14 cellular contexts compared by ENCODE assay signal in genomic region chr12:29639893-29640495, GRCh38.
DNase-seq lines count a peak whose midpoint lies in the region; ATAC-seq and TF ChIP-seq lines count a peak whose summit lies in the region.
"Had no signal": no experiment of that assay in that cellular context is flagged by ENCODE, and none has a peak within 500 bp of the region (broad histone marks: within the 10 kb centered on the region; RNA-seq: fewer than 3 reads in every experiment).

No MANE protein-coding gene starts in this region.

- no peak overlapping the region for H2AFZ ChIP-seq in IMR-90 (replicated peaks; ENCODE audit: low read length, poor library complexity)

- H3K9me3 ChIP-seq in IMR-90 (ENCODE audit: control insufficient read depth, insufficient read depth, low read length) (no peaks in the 10 kb centered on the region), esophagus squamous epithelium (no peaks in the 10 kb centered on the region), stomach smooth muscle (ENCODE audit: control insufficient read depth in 2 of 2, low read length in 2 of 2) (no peaks in the 10 kb centered on the region)
- H3K9me3 ChIP-seq: BE2C, SK-N-SH had no signal

- H3K56ac ChIP-seq in IMR-90 (ENCODE audit: extremely low read depth, insufficient read depth, low read length): peak overlapping the region; percentile 13; the same call in 1 of the 2 replicates

- H2BK20ac ChIP-seq in IMR-90 (ENCODE audit: low read depth, low read length): peak overlapping the region; percentile 97; the same call in 1 of the 2 replicates

- no peaks in the 10 kb centered on the region for H3K27me3 Mint-ChIP-seq in mesothelial cell of epicardium (ENCODE audit: low read depth)

- H3K18ac ChIP-seq in IMR-90 (ENCODE audit: low read depth, low read length): peak overlapping the region; percentile 55; the same call in 1 of the 2 replicates

- H4K8ac ChIP-seq in IMR-90 (ENCODE audit: low read depth in 2 of 2, low read length in 2 of 2): peak overlapping the region; percentile 88 to 97; a peak in 3 of 4 replicates

- H3K9me1 ChIP-seq in IMR-90 (ENCODE audit: insufficient read depth, low read length): peaks cover 8% of the 10 kb centered on the region; the same call in 1 of the 2 replicates

- H3K27ac ChIP-seq in IMR-90 (ENCODE audit: insufficient read depth, low read length): peak overlapping the region; percentile 80; the same call in 1 of the 2 replicates
- peak overlapping the region in 3 of 4 donors; percentile 35 to 67 (median 60) for H3K27ac ChIP-seq in esophagus squamous epithelium
- peak overlapping the region; percentile 53 for H3K27ac ChIP-seq in stomach smooth muscle (ENCODE audit: low read length)

- H3K27me3 ChIP-seq in IMR-90 (ENCODE audit: control insufficient read depth, insufficient read depth, low read length): no peaks in the 10 kb centered on the region
- no peaks in the 10 kb centered on the region for H3K27me3 ChIP-seq in esophagus squamous epithelium
- no peaks in the 10 kb centered on the region for H3K27me3 ChIP-seq in stomach smooth muscle (ENCODE audit: control insufficient read depth in 1 of 2, insufficient read depth in 2 of 2, low read length in 2 of 2)
- H3K27me3 ChIP-seq: BE2C had no signal

- peak overlapping the region; percentile 99 for H3K4ac ChIP-seq in IMR-90 (ENCODE audit: low read depth, low read length)

- H3K79me1 ChIP-seq in IMR-90 (ENCODE audit: low read depth in 1 of 2, low read length in 2 of 2): peaks cover 0 to 21% of the 10 kb centered on the region in 2 experiments; a peak in 2 of 4 replicates

- H2BK5ac ChIP-seq in IMR-90 (ENCODE audit: low read depth, low read length, poor library complexity, severe bottlenecking): peak overlapping the region; percentile 79

- H2AK9ac ChIP-seq in IMR-90 (replicated peaks; ENCODE audit: low read depth, low read length, poor library complexity): no peak overlapping the region

- peak overlapping the region; percentile 94 for H3K27ac Mint-ChIP-seq in mesothelial cell of epicardium
- H3K27ac Mint-ChIP-seq: activated naive CD4-positive, alpha-beta T cell treated with anti-CD3 and anti-CD28 coated beads for 36 hours had no signal

- no peak for TF ChIP-seq POLR2A in IMR-90 (IDR thresholded peaks at IDR 0.05; ENCODE audit: low read depth, low read length)
- TF ChIP-seq POLR2A in esophagus squamous epithelium (IDR thresholded peaks at IDR 0.05): no peak

- 100% methylated on average over 6 of the region's 10 CpGs; no CpG with 5 or more reads in 1 of the 2 experiments for WGBS in IMR-90 (ENCODE audit: extremely low coverage in 2 of 2, insufficient read length in 1 of 2), 2 experiments
- WGBS in esophagus squamous epithelium, 2 donors: 84 to 95% methylated on average over 8 to 10 of the region's 10 CpGs

- H3K36me3 ChIP-seq in IMR-90 (ENCODE audit: control insufficient read depth, insufficient read depth, low read length): peaks cover 9% of the 10 kb centered on the region; the same call in 1 of the 2 replicates
- H3K36me3 ChIP-seq in esophagus squamous epithelium: no peaks in the 10 kb centered on the region
- no peaks in the 10 kb centered on the region for H3K36me3 ChIP-seq in stomach smooth muscle (ENCODE audit: control insufficient read depth in 2 of 2, insufficient read depth in 2 of 2, low read length in 2 of 2)
- H3K36me3 ChIP-seq: BE2C had no signal

- in situ Hi-C loops in IMR-90 (cut with MboI; ENCODE audit: low sequenced_read_pairs): no loop called here

- ATAC-seq in IMR-90 (ENCODE audit: low read depth) (no peak), GM21619 (IDR thresholded peaks at IDR 0.05; ENCODE audit: unreplicated experiment) (no peak), HG03571 (IDR thresholded peaks at IDR 0.05; ENCODE audit: unreplicated experiment) (no peak)

- H3K4me2 ChIP-seq in IMR-90 (ENCODE audit: low read depth, low read length): no peak overlapping the region
- H3K4me2 ChIP-seq: SK-N-SH had no signal

- no peak for TF ChIP-seq RAD21 in IMR-90 (IDR thresholded peaks at IDR 0.05; ENCODE audit: low read length)

- DNase-seq in IMR-90: no peak
- DNase-seq in esophagus squamous epithelium (lab: John Stamatoyannopoulos, UW): no peak
- no peak for DNase-seq in mesothelial cell of epicardium (ENCODE audit: low spot score in 2 of 2, unreplicated experiment in 2 of 2)
- no peak for DNase-seq in SK-N-DZ (ENCODE audit: low spot score)
- no peak for DNase-seq in NCI-H2171 (lab: John Stamatoyannopoulos, UW)
- DNase-seq: activated naive CD4-positive, alpha-beta T cell treated with anti-CD3 and anti-CD28 coated beads for 36 hours; DMS79; NCI-H1048; SK-N-SH had no signal

- peak overlapping the region; percentile 60 for H2AK5ac ChIP-seq in IMR-90 (ENCODE audit: low read depth, low read length)

- no peak for TF ChIP-seq CTCF in IMR-90 (conservative IDR thresholded peaks at IDR 0.05; ENCODE audit: low read depth, low read length)
- TF ChIP-seq CTCF in esophagus squamous epithelium (IDR thresholded peaks at IDR 0.05): no peak
- TF ChIP-seq CTCF in mesothelial cell of epicardium (IDR thresholded peaks at IDR 0.05; ENCODE audit: unreplicated experiment): no peak

- CTCF ChIA-PET in IMR-90 (lab: Yijun Ruan, JAX): interaction anchor here (0.9 to 1.5 kb wide), 2 partner anchors 14 to 100 kb away, joined by 3 to 4 read pairs; no protein-coding TSS in a partner anchor

- peak overlapping the region; percentile 98 for H2BK120ac ChIP-seq in IMR-90 (ENCODE audit: low read depth, low read length)

- H3K9me3 Mint-ChIP-seq in mesothelial cell of epicardium: peaks cover 23% of the 10 kb centered on the region
- H3K9me3 Mint-ChIP-seq: activated naive CD4-positive, alpha-beta T cell treated with anti-CD3 and anti-CD28 coated beads for 36 hours had no signal

- H3K4me1 ChIP-seq in IMR-90 (ENCODE audit: control insufficient read depth, insufficient read depth, low read length): peaks cover 10% of the 10 kb centered on the region
- peaks cover 8 to 16% (median 11%) of the 10 kb centered on the region in 3 donors for H3K4me1 ChIP-seq in esophagus squamous epithelium
- H3K4me1 ChIP-seq in stomach smooth muscle (ENCODE audit: control insufficient read depth, insufficient read depth, low read length): peaks cover 16% of the 10 kb centered on the region

- peak overlapping the region; percentile 73 for H4K5ac ChIP-seq in IMR-90 (ENCODE audit: low read depth, low read length)

- H2BK15ac ChIP-seq in IMR-90 (ENCODE audit: low read depth, low read length): peak overlapping the region; percentile 98; the same call in 2 of the 3 replicates

- no TSS peak for BruUV-seq in IMR-90 (replicated peaks; lab: Mats Ljungman, UMichigan)

- no peak overlapping the region for H3K4me3 ChIP-seq in IMR-90 (ENCODE audit: insufficient read depth, low read depth, low read length)
- H3K4me3 ChIP-seq in esophagus squamous epithelium: no peak overlapping the region
- peak overlapping the region in 1 of 2 donors; percentile 16 for H3K4me3 ChIP-seq in stomach smooth muscle (ENCODE audit: low read length in 2 of 2)
- H3K4me3 ChIP-seq: lung had no signal

- POLR2A ChIA-PET in IMR-90 (lab: Charles Lee; ENCODE audit: unreplicated experiment): no interaction called here

- 0 out of 2 replicates have a peak overlapping the region, but pooled peaks have one; percentile 24 for H3K9ac ChIP-seq in IMR-90 (ENCODE audit: low read depth, low read length)
- H3K9ac ChIP-seq in stomach smooth muscle (ENCODE audit: low read length in 2 of 2): no peak overlapping the region
- H3K9ac ChIP-seq: SK-N-SH had no signal

- peak overlapping the region; percentile 94; the same call in 1 of the 2 replicates for H4K91ac ChIP-seq in IMR-90 (ENCODE audit: insufficient read depth, low read depth, low read length)

- H3K4me3 Mint-ChIP-seq in mesothelial cell of epicardium: peak overlapping the region; percentile 26
- H3K4me3 Mint-ChIP-seq: activated naive CD4-positive, alpha-beta T cell treated with anti-CD3 and anti-CD28 coated beads for 36 hours had no signal

- intact Hi-C loops in IMR-90 (cut with micrococcal nuclease): no loop called here
- intact Hi-C loops in esophagus squamous epithelium (cut with DNase I): no loop called here

- dilution Hi-C loops in IMR-90 (cut with HindIII; ENCODE audit: low sequenced_read_pairs, unreplicated experiment): no loop called here

- peaks cover 24% of the 10 kb centered on the region for H3K4me1 Mint-ChIP-seq in mesothelial cell of epicardium

- H3K23ac ChIP-seq in IMR-90 (ENCODE audit: low read depth, low read length): no peak overlapping the region; the same call in 1 of the 2 replicates

- no peaks in the 10 kb centered on the region for H4K20me1 ChIP-seq in IMR-90 (ENCODE audit: insufficient read depth, low read length)

- no peaks in the 10 kb centered on the region for H3K36me3 Mint-ChIP-seq in mesothelial cell of epicardium

- peak overlapping the region; percentile 96; the same call in 1 of the 2 replicates for H3K14ac ChIP-seq in IMR-90 (replicated peaks; ENCODE audit: low read depth, low read length)

TF ChIP-seq in IMR-90, 13 proteins besides CTCF, POLR2A, EP300 and RAD21 (continues in another document):
- TF ChIP-seq RFX5 (IDR thresholded peaks at IDR 0.05; ENCODE audit: low read depth, low read length) (no peak), MAZ (IDR thresholded peaks at IDR 0.05; ENCODE audit: borderline replicate concordance, low read depth, low read length) (no peak), BHLHE40 (IDR thresholded peaks at IDR 0.05; ENCODE audit: low read depth, low read length) (no peak), FOS (IDR thresholded peaks at IDR 0.05; ENCODE audit: low read depth, low read length) (no peak), MXI1 (IDR thresholded peaks at IDR 0.05; ENCODE audit: borderline replicate concordance, low read depth, low read length) (no peak), MAFK (IDR thresholded peaks at IDR 0.05; ENCODE audit: low read depth, low read length) (no peak), NFE2L2 (IDR thresholded peaks at IDR 0.05; ENCODE audit: low read depth, low read length) (no peak), SMC3 (IDR thresholded peaks at IDR 0.05; ENCODE audit: low read depth, low read length) (no peak), CEBPB (IDR thresholded peaks at IDR 0.05; ENCODE audit: low read depth, low read length) (no peak), USF2 (IDR thresholded peaks at IDR 0.05; ENCODE audit: low read depth, low read length) (no peak), RCOR1 (IDR thresholded peaks at IDR 0.05; ENCODE audit: insufficient replicate concordance, low read length) (no peak)
